Comparison of ENCODE assay signal across 8 cellular contexts in genomic region chr2:56132138-56132537, GRCh38. TPM values are rescaled to one million over a fixed set of nuclear protein-coding genes. Genes with fewer than 3 reads are reported as not detected.
DNase-seq lines count a peak whose midpoint lies in the region; ATAC-seq and TF ChIP-seq lines count a peak whose summit lies in the region.

No MANE protein-coding gene starts in this region.

- no peak overlapping the region for H3K4me3 Mint-ChIP-seq in activated CD4-positive, alpha-beta T cell treated with anti-CD3 and anti-CD28 coated beads for 36 hours

- no peaks in the 10 kb centered on the region for H3K36me3 Mint-ChIP-seq in activated CD4-positive, alpha-beta T cell treated with anti-CD3 and anti-CD28 coated beads for 36 hours (ENCODE audit: low read depth)

- H3K9me2 ChIP-seq in OCI-LY1 (ENCODE audit: low read depth, low read length): no peaks in the 10 kb centered on the region

- H3K79me2 ChIP-seq in OCI-LY1 (ENCODE audit: insufficient read depth, low read length): no peaks in the 10 kb centered on the region

- H3F3A ChIP-seq in OCI-LY1 (ENCODE audit: insufficient read depth, low read length): no peaks in the 10 kb centered on the region

- H3K9ac ChIP-seq in OCI-LY1 (ENCODE audit: low read length): no peak overlapping the region

- POLR2A ChIA-PET in activated CD4-positive, alpha-beta T cell treated with anti-CD3 and anti-CD28 coated beads for 36 hours (lab: Charles Lee): no interaction called here

- H3K27me3 ChIP-seq in OCI-LY1 (ENCODE audit: insufficient read depth, low read length): no peaks in the 10 kb centered on the region

- no peaks in the 10 kb centered on the region for H3K4me1 Mint-ChIP-seq in activated CD4-positive, alpha-beta T cell treated with anti-CD3 and anti-CD28 coated beads for 36 hours

- CTCF ChIA-PET in activated CD4-positive, alpha-beta T cell treated with anti-CD3 and anti-CD28 coated beads for 36 hours (lab: Charles Lee): no interaction called here

- H3K9me3 ChIP-seq in OCI-LY1 (ENCODE audit: low read length): no peaks in the 10 kb centered on the region

- H3K4me2 ChIP-seq in OCI-LY1 (ENCODE audit: low read length): no peak overlapping the region

- H4K20me1 ChIP-seq in OCI-LY1 (ENCODE audit: insufficient read depth, low read length): no peaks in the 10 kb centered on the region

- H3K27ac Mint-ChIP-seq in activated CD4-positive, alpha-beta T cell treated with anti-CD3 and anti-CD28 coated beads for 36 hours: no peak overlapping the region

- peak; percentile 16 for DNase-seq in DMS79 (lab: John Stamatoyannopoulos, UW)
- DNase-seq in epidermal melanocyte (ENCODE audit: insufficient read length, low spot score): peak; percentile 37
- DNase-seq in pons (ENCODE audit: low spot score): peak; percentile 80
- DNase-seq in activated CD4-positive, CD25-positive, alpha-beta regulatory T cell (lab: John Stamatoyannopoulos, UW): no peak
- no peak for DNase-seq in activated CD8-positive, alpha-beta memory T cell treated with anti-CD3 and anti-CD28 coated beads, Interleukin-2, amount 50 U/mL, for 48 hours
- no peak for DNase-seq in activated CD4-positive, alpha-beta T cell treated with anti-CD3 and anti-CD28 coated beads for 36 hours

- ATAC-seq in HG03432 (IDR thresholded peaks at IDR 0.05; ENCODE audit: unreplicated experiment): peak; percentile 59
- no peak for ATAC-seq in activated CD4-positive, alpha-beta T cell treated with anti-CD3 and anti-CD28 coated beads for 36 hours

- H2AFZ ChIP-seq in OCI-LY1 (ENCODE audit: low read length): no peak overlapping the region

- peaks cover 4% of the 10 kb centered on the region for H3K27me3 Mint-ChIP-seq in activated CD4-positive, alpha-beta T cell treated with anti-CD3 and anti-CD28 coated beads for 36 hours

- H3K9me3 Mint-ChIP-seq in activated CD4-positive, alpha-beta T cell treated with anti-CD3 and anti-CD28 coated beads for 36 hours (ENCODE audit: low read depth): no peaks in the 10 kb centered on the region

- peak; percentile 51 for TF ChIP-seq CTCF in OCI-LY1 (IDR thresholded peaks at IDR 0.05; ENCODE audit: low read length)

- H3K36me3 ChIP-seq in OCI-LY1 (ENCODE audit: insufficient read depth, low read length): no peaks in the 10 kb centered on the region

- no peak overlapping the region for H3K27ac ChIP-seq in OCI-LY1 (ENCODE audit: low read depth, low read length, poor library complexity, severe bottlenecking)

- intact Hi-C loops in activated CD4-positive, alpha-beta T cell treated with anti-CD3 and anti-CD28 coated beads for 36 hours (cut with DNase I, micrococcal nuclease): loop anchor here in 1 of 2 experiments (1.0 to 5.0 kb wide), 2 partner anchors 414 to 1385 kb away; no protein-coding TSS in a partner anchor

- H3K4me1 ChIP-seq in OCI-LY1 (ENCODE audit: insufficient read depth, low read length, severe bottlenecking): no peaks in the 10 kb centered on the region

- H3K4me3 ChIP-seq in OCI-LY1 (ENCODE audit: low read depth, low read length, poor library complexity, severe bottlenecking): no peak overlapping the region

RNA-seq across cellular contexts. Expression of gene CCDC85A, which starts 51.7 kb away (rescaled TPM):
- total RNA-seq in activated CD4-positive, alpha-beta T cell treated with anti-CD3 and anti-CD28 coated beads for 36 hours: not detected

Comparison
In these comparisons a context has a peak if more than half of its experiments do, and no peak if none do; other contexts are left out.
1. DNase-seq: peak in DMS79 (single experiment), epidermal melanocyte (single experiment) and pons (single experiment); none in activated CD4-positive, CD25-positive, alpha-beta regulatory T cell (0 of 4), activated CD8-positive, alpha-beta memory T cell treated with anti-CD3 and anti-CD28 coated beads, Interleukin-2, amount 50 U/mL, for 48 hours (single experiment) and activated CD4-positive, alpha-beta T cell treated with anti-CD3 and anti-CD28 coated beads for 36 hours (single experiment).